Comparison of ENCODE assay signal across 24 cellular contexts in genomic region chr6:107601406-107601805, GRCh38.
A peak's percentile ranks its signal among the peaks of the same experiment; 100 is the strongest.
DNase-seq lines count a peak whose midpoint lies in the region.
"Had no signal": no experiment of that assay in that cellular context is flagged by ENCODE, and none has a peak within 500 bp of the region (broad histone marks: within the 10 kb centered on the region; RNA-seq: fewer than 3 reads in every experiment).

No MANE protein-coding gene starts in this region.

- H3K4me1 ChIP-seq in HUES48 (ENCODE audit: control insufficient read depth, insufficient read depth, low read length), result peaks cover 49% of the 10 kb centered on the region
- H3K4me1 ChIP-seq in skeletal muscle tissue (ENCODE audit: control insufficient read depth in 3 of 3, insufficient read depth in 3 of 3, low read length in 3 of 3), result peaks cover 13 to 21% (median 15%) of the 10 kb centered on the region in 3 donors
- H3K4me1 ChIP-seq: Peyer's patch had no signal

- H3K27me3 ChIP-seq in HUES48 (ENCODE audit: control insufficient read depth, insufficient read depth, low read length) (no peaks in the 10 kb centered on the region), skeletal muscle tissue (ENCODE audit: control insufficient read depth in 3 of 3, insufficient read depth in 3 of 3, low read length in 3 of 3) (no peaks in the 10 kb centered on the region)
- H3K27me3 ChIP-seq: ascending aorta, MG63, Peyer's patch had no signal

- DNase-seq in SK-N-MC (ENCODE audit: low read depth, low spot score) (no peak), myocyte (ENCODE audit: low read depth) (peak; percentile 9), NCI-H187 (lab: John Stamatoyannopoulos, UW) (no peak), NCI-H510A treated with DMSO at 0.1 percent for 48 hours (lab: John Stamatoyannopoulos, UW) (no peak), caudate nucleus (lab: John Stamatoyannopoulos, UW) (no peak)
- DNase-seq: activated CD4-positive, alpha-beta T cell treated with anti-CD3 and anti-CD28 coated beads for 4 hours; activated effector memory CD4-positive, alpha-beta T cell treated with Interleukin-2 at 50 U/mL for 16 hours; CD8-positive, alpha-beta T cell; cortex of kidney; effector memory CD4-positive, alpha-beta T cell; GOT3; KBM-7; naive thymus-derived CD4-positive, alpha-beta T cell; NCI-H1105; NCI-H2029; NCI-H524 treated with DMSO at 0.1 percent for 48 hours; stimulated activated naive B cell treated with anti-CD40 and anti-IgM and Interleukin-4, amounts not matched to agents 10 μg/mL and 1 μg/mL and 100 μg/mL, for 72 hours; T-helper 9 cell had no signal

- H3K9me3 ChIP-seq in HUES48 (ENCODE audit: control insufficient read depth, insufficient read depth, low read length) (no peaks in the 10 kb centered on the region), SK-N-MC (ENCODE audit: low read depth, low read length) (no peaks in the 10 kb centered on the region), skeletal muscle tissue (ENCODE audit: control insufficient read depth in 3 of 3, low read length in 3 of 3) (no peaks in the 10 kb centered on the region)
- H3K9me3 ChIP-seq: ascending aorta, MG63, Peyer's patch had no signal

- H3K27ac ChIP-seq in HUES48 (ENCODE audit: low read depth, low read length) (peak overlapping the region; percentile 42), SK-N-MC (0 out of 2 replicates have a peak overlapping the region, but pooled peaks have one; percentile 32), skeletal muscle tissue (ENCODE audit: low read depth, low read length) (peak overlapping the region; percentile 33), caudate nucleus (ENCODE audit: low read depth, low read length) (no peak overlapping the region)
- H3K27ac ChIP-seq: ascending aorta, Peyer's patch, skin epidermis had no signal

- H3K36me3 ChIP-seq in HUES48 (ENCODE audit: control insufficient read depth, insufficient read depth, low read length) (no peaks in the 10 kb centered on the region), SK-N-MC (ENCODE audit: insufficient read depth, low read length) (no peaks in the 10 kb centered on the region), skeletal muscle tissue (ENCODE audit: control insufficient read depth in 3 of 3, insufficient read depth in 3 of 3, low read length in 3 of 3) (no peaks in the 10 kb centered on the region)
- H3K36me3 ChIP-seq: ascending aorta, MG63, Peyer's patch had no signal

- no peak overlapping the region for H3K4me3 ChIP-seq in HUES48 (ENCODE audit: low read depth, low read length)
- peak overlapping the region; percentile 47; the same call in 1 of the 2 replicates for H3K4me3 ChIP-seq in SK-N-MC
- H3K4me3 ChIP-seq in skeletal muscle tissue (ENCODE audit: low read length in 3 of 3), result peak overlapping the region in 1 of 3 donors; percentile 1
- H3K4me3 ChIP-seq: ascending aorta, MG63, Peyer's patch, skin epidermis had no signal

- H3K9ac ChIP-seq in HUES48 (ENCODE audit: low read depth, low read length) (no peak overlapping the region), SK-N-MC (ENCODE audit: insufficient read length) (no peak overlapping the region), skeletal muscle tissue (ENCODE audit: low read depth in 1 of 3, low read length in 3 of 3) (no peak overlapping the region)
